Comparison of ENCODE assay signal across 20 cellular contexts in genomic region chr2:241003369-241003768, GRCh38.
"Had no signal": no experiment of that assay in that cellular context is flagged by ENCODE, and none has a peak within 500 bp of the region (broad histone marks: within the 10 kb centered on the region; RNA-seq: fewer than 3 reads in every experiment).

No MANE protein-coding gene starts in this region.

- H3K9ac ChIP-seq: SK-N-SH had no signal

- H3K4me2 ChIP-seq: SK-N-SH had no signal

- H3K27ac ChIP-seq: colonic mucosa, left lung, pancreas, skin epidermis, transverse colon had no signal

- H3K27me3 ChIP-seq: colonic mucosa, pancreas had no signal

- H3K36me3 ChIP-seq: colonic mucosa, pancreas, transverse colon had no signal

- H3K9me3 ChIP-seq: colonic mucosa, pancreas had no signal

- H3K4me1 ChIP-seq: colonic mucosa, transverse colon had no signal

- ATAC-seq: activated CD8-positive, alpha-beta T cell treated with anti-CD3 and anti-CD28 coated beads, Interleukin-2, amount 10 ng/mL, durations not matched to agents 7 days and 5 days; esophagus mucosa; left lung; pancreas; T-cell had no signal

- DNase-seq: activated T-cell treated with anti-CD3 and anti-CD28 coated beads for 4 hours; amniotic stem cell; central memory CD4-positive, alpha-beta T cell; colonic mucosa; hippocampal formation; left lung; mesenchymal stem cell; nephron progenitor cell; SHP77; SK-N-SH; stimulated activated CD4-positive, alpha-beta T cell treated with anti-CD3 and anti-CD28 coated beads, Interleukin-4, amount 100 ng/mL, for 24 hours; stimulated activated naive CD4-positive, alpha-beta T cell treated with Interleukin-2 at 50 U/mL for 16 hours; substantia nigra; T-helper 9 cell; transverse colon had no signal

- H3K4me3 ChIP-seq: colonic mucosa, left lung, pancreas, skin epidermis, transverse colon had no signal
